In genomic region chr1:45303582-45304310, GRCh38 we compare ENCODE assay signal across 8 cellular contexts. TPM values are rescaled to one million over a fixed set of nuclear protein-coding genes. Genes with fewer than 3 reads are reported as not detected.
DNase-seq lines count a peak whose midpoint lies in the region; ATAC-seq, FAIRE-seq and TF ChIP-seq lines count a peak whose summit lies in the region.

No MANE protein-coding gene starts in this region.

- H3K27me3 ChIP-seq in right atrium auricular region (no peaks in the 10 kb centered on the region), psoas muscle (ENCODE audit: insufficient read depth in 3 of 3, low read length in 2 of 3) (no peaks in the 10 kb centered on the region)

- H3K36me3 ChIP-seq in right atrium auricular region (no peaks in the 10 kb centered on the region), psoas muscle (ENCODE audit: insufficient read depth in 1 of 2, low read depth in 1 of 2) (no peaks in the 10 kb centered on the region)

- peak; percentile 64 for ATAC-seq in HG02870 (IDR thresholded peaks at IDR 0.05; ENCODE audit: unreplicated experiment)
- peak; percentile 91 to 96 (median 92) for ATAC-seq in psoas muscle

- H3K9me3 ChIP-seq in right atrium auricular region (no peaks in the 10 kb centered on the region), psoas muscle (no peaks in the 10 kb centered on the region)

- 0 to 1% (median 1%) methylated on average over 48 to 63 of the region's 63 CpGs for WGBS in psoas muscle, 3 donors

- peak overlapping the region; percentile 95 for H3K27ac ChIP-seq in angular gyrus (ENCODE audit: low read depth, low read length)
- H3K27ac ChIP-seq in right atrium auricular region: peak overlapping the region; percentile 87 to 93
- H3K27ac ChIP-seq in psoas muscle: peak overlapping the region; percentile 94

- H3K4me3 ChIP-seq in right atrium auricular region (peak overlapping the region; percentile 73 to 77), psoas muscle (peak overlapping the region; percentile 75)

- intact Hi-C loops in psoas muscle (cut with DNase I): loop anchor here (2.0 to 5.0 kb wide), 2 partner anchors 35 to 466 kb away; no protein-coding TSS in a partner anchor

- peaks cover 0 to 12% of the 10 kb centered on the region in 2 donors for H3K4me1 ChIP-seq in right atrium auricular region
- peaks cover 14% of the 10 kb centered on the region for H3K4me1 ChIP-seq in psoas muscle

- peak; percentile 90 for FAIRE-seq in urothelium cell line (lab: Jason Lieb, UNC)

- DNase-seq in GM13977 (ENCODE audit: low spot score): peak; percentile 96
- DNase-seq in NCI-H146 treated with DMSO at 0.1 percent for 48 hours (lab: John Stamatoyannopoulos, UW; ENCODE audit: unreplicated experiment): peak; percentile 79
- peak; percentile 94 to 99 (median 98) for DNase-seq in T-helper 1 cell
- DNase-seq in right atrium auricular region (ENCODE audit: low spot score): peak; percentile 96
- DNase-seq in psoas muscle: peak; percentile 99
- peak; percentile 100 for DNase-seq in urothelium cell line (ENCODE audit: low spot score)

- TF ChIP-seq CTCF in GM13977 (IDR thresholded peaks at IDR 0.05; ENCODE audit: extremely low read depth, insufficient read depth, missing control alignments) (peak; percentile 86), right atrium auricular region (IDR thresholded peaks at IDR 0.05) (peak; percentile 63 to 80), psoas muscle (IDR thresholded peaks at IDR 0.05) (peak; percentile 59)

- in situ Hi-C loops in GM13977 (cut with MboI; ENCODE audit: low pct_unique_long_range_greater_than_20kb, low sequenced_read_pairs, unreplicated experiment): loop anchor here (5.0 to 25.0 kb wide), 3 partner anchors 61 to 466 kb away; partner anchors contain the start of gene PTCH2

RNA-seq across cellular contexts. Expression of gene HPDL, which starts 22.9 kb away (rescaled TPM):
- not detected for total RNA-seq in right atrium auricular region
- total RNA-seq in psoas muscle: 1 to 10 TPM in 2 of 4 donors, under 1 TPM in 2; 0.84 to 2.6 (median 1.2) TPM
- polyA plus RNA-seq in psoas muscle: 1 to 10 TPM in 2 of 3 donors, under 1 TPM in 1; 0.73 to 4.9 (median 3.7) TPM

RNA-seq across cellular contexts. Expression of gene TOE1, which starts 36.2 kb away (rescaled TPM):
- total RNA-seq in right atrium auricular region (1 to 10 TPM; 5.4 to 6.8 TPM), psoas muscle (1 to 10 TPM; 3.1 to 5.9 (median 3.9) TPM)
- 1 to 10 TPM; 2.7 to 6.7 (median 4.6) TPM for polyA plus RNA-seq in psoas muscle

RNA-seq across cellular contexts. Expression of gene MUTYH, which starts 36.5 kb away (rescaled TPM):
- total RNA-seq in right atrium auricular region (10 to 100 TPM in 1 of 2 donors, 1 to 10 TPM in 1; 4.2 to 11.1 TPM), psoas muscle (10 to 100 TPM in 1 of 4 donors, 1 to 10 TPM in 3; 7.7 to 16.6 (median 8.3) TPM)
- polyA plus RNA-seq in psoas muscle: 10 to 100 TPM in 1 of 3 donors, 1 to 10 TPM in 2; 8.2 to 13.2 (median 9.0) TPM

Comparison
In these comparisons a context has a peak if more than half of its experiments do, and no peak if none do; other contexts are left out.
1. Peak in every context shown above with its lines: DNase-seq, ATAC-seq, H3K4me3 ChIP-seq and H3K27ac ChIP-seq.